1 cellular context compared by ENCODE assay signal in the genomic region with DNA sequence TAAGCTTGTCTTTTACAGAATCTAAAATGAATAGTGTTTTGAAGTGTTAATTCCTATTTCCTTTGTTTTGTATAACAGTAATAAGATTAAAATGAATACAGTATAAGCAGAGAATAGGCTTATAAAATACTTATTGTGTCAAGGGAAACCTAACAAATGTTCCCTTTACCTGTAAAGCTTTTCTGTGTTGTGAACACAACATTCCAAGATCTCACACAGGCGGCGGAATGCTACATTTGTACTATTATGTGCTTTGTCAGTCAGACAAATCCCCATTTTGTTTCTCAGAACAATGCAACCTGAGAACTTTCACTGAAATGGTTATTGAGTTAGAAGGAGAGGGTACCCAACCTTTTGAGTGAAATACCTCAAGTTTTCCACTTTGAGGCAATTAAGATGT.
TF ChIP-seq lines count a peak whose summit lies in the region.

No MANE protein-coding gene starts in this region.

TF ChIP-seq in GM23338, 12 proteins besides CTCF, POLR2A, EP300 and RAD21:
- TF ChIP-seq, protein P1, sequence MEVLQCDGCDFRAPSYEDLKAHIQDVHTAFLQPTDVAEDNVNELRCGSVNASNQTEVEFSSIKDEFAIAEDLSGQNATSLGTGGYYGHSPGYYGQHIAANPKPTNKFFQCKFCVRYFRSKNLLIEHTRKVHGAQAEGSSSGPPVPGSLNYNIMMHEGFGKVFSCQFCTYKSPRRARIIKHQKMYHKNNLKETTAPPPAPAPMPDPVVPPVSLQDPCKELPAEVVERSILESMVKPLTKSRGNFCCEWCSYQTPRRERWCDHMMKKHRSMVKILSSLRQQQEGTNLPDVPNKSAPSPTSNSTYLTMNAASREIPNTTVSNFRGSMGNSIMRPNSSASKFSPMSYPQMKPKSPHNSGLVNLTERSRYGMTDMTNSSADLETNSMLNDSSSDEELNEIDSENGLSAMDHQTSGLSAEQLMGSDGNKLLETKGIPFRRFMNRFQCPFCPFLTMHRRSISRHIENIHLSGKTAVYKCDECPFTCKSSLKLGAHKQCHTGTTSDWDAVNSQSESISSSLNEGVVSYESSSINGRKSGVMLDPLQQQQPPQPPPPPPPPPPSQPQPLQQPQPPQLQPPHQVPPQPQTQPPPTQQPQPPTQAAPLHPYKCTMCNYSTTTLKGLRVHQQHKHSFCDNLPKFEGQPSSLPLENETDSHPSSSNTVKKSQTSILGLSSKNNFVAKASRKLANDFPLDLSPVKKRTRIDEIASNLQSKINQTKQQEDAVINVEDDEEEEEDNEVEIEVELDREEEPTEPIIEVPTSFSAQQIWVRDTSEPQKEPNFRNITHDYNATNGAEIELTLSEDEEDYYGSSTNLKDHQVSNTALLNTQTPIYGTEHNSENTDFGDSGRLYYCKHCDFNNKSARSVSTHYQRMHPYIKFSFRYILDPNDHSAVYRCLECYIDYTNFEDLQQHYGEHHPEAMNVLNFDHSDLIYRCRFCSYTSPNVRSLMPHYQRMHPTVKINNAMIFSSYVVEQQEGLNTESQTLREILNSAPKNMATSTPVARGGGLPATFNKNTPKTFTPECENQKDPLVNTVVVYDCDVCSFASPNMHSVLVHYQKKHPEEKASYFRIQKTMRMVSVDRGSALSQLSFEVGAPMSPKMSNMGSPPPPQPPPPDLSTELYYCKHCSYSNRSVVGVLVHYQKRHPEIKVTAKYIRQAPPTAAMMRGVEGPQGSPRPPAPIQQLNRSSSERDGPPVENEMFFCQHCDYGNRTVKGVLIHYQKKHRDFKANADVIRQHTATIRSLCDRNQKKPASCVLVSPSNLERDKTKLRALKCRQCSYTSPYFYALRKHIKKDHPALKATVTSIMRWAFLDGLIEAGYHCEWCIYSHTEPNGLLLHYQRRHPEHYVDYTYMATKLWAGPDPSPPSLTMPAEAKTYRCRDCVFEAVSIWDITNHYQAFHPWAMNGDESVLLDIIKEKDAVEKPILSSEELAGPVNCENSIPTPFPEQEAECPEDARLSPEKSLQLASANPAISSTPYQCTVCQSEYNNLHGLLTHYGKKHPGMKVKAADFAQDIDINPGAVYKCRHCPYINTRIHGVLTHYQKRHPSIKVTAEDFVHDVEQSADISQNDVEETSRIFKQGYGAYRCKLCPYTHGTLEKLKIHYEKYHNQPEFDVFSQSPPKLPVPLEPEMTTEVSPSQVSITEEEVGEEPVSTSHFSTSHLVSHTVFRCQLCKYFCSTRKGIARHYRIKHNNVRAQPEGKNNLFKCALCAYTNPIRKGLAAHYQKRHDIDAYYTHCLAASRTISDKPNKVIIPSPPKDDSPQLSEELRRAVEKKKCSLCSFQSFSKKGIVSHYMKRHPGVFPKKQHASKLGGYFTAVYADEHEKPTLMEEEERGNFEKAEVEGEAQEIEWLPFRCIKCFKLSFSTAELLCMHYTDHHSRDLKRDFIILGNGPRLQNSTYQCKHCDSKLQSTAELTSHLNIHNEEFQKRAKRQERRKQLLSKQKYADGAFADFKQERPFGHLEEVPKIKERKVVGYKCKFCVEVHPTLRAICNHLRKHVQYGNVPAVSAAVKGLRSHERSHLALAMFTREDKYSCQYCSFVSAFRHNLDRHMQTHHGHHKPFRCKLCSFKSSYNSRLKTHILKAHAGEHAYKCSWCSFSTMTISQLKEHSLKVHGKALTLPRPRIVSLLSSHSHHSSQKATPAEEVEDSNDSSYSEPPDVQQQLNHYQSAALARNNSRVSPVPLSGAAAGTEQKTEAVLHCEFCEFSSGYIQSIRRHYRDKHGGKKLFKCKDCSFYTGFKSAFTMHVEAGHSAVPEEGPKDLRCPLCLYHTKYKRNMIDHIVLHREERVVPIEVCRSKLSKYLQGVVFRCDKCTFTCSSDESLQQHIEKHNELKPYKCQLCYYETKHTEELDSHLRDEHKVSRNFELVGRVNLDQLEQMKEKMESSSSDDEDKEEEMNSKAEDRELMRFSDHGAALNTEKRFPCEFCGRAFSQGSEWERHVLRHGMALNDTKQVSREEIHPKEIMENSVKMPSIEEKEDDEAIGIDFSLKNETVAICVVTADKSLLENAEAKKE (CRISPR knock-in tag; IDR thresholded peaks at IDR 0.05), result no peak
- no peak for TF ChIP-seq ZNF114 (CRISPR knock-in tag; IDR thresholded peaks at IDR 0.05)
- no peak for TF ChIP-seq EZH2 (IDR thresholded peaks at IDR 0.05; ENCODE audit: low read depth, unreplicated experiment)
- TF ChIP-seq EZH2phosphoT487 (IDR thresholded peaks at IDR 0.05; ENCODE audit: unreplicated experiment), result no peak
- TF ChIP-seq, protein P2, sequence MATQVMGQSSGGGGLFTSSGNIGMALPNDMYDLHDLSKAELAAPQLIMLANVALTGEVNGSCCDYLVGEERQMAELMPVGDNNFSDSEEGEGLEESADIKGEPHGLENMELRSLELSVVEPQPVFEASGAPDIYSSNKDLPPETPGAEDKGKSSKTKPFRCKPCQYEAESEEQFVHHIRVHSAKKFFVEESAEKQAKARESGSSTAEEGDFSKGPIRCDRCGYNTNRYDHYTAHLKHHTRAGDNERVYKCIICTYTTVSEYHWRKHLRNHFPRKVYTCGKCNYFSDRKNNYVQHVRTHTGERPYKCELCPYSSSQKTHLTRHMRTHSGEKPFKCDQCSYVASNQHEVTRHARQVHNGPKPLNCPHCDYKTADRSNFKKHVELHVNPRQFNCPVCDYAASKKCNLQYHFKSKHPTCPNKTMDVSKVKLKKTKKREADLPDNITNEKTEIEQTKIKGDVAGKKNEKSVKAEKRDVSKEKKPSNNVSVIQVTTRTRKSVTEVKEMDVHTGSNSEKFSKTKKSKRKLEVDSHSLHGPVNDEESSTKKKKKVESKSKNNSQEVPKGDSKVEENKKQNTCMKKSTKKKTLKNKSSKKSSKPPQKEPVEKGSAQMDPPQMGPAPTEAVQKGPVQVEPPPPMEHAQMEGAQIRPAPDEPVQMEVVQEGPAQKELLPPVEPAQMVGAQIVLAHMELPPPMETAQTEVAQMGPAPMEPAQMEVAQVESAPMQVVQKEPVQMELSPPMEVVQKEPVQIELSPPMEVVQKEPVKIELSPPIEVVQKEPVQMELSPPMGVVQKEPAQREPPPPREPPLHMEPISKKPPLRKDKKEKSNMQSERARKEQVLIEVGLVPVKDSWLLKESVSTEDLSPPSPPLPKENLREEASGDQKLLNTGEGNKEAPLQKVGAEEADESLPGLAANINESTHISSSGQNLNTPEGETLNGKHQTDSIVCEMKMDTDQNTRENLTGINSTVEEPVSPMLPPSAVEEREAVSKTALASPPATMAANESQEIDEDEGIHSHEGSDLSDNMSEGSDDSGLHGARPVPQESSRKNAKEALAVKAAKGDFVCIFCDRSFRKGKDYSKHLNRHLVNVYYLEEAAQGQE (IDR thresholded peaks at IDR 0.05; ENCODE audit: unreplicated experiment), result no peak
- no peak for TF ChIP-seq JUNB (IDR thresholded peaks at IDR 0.05; ENCODE audit: unreplicated experiment)
- TF ChIP-seq STAT1 (IDR thresholded peaks at IDR 0.05; ENCODE audit: unreplicated experiment), result no peak
- TF ChIP-seq, protein P3, sequence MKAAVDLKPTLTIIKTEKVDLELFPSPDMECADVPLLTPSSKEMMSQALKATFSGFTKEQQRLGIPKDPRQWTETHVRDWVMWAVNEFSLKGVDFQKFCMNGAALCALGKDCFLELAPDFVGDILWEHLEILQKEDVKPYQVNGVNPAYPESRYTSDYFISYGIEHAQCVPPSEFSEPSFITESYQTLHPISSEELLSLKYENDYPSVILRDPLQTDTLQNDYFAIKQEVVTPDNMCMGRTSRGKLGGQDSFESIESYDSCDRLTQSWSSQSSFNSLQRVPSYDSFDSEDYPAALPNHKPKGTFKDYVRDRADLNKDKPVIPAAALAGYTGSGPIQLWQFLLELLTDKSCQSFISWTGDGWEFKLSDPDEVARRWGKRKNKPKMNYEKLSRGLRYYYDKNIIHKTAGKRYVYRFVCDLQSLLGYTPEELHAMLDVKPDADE (IDR thresholded peaks at IDR 0.05), result no peak
- no peak for TF ChIP-seq ZNF331 (CRISPR knock-in tag; IDR thresholded peaks at IDR 0.05; ENCODE audit: low read depth)
